ENCODE assay signal across 6 cellular contexts in genomic region chr1:155893389-155894142, GRCh38. TPM values are rescaled to one million over a fixed set of nuclear protein-coding genes. Genes with fewer than 3 reads are reported as not detected.
DNase-seq lines count a peak whose midpoint lies in the region; TF ChIP-seq lines count a peak whose summit lies in the region.

No MANE protein-coding gene starts in this region.

- H3K27ac ChIP-seq in SJSA1: peak overlapping the region; percentile 99
- peak overlapping the region; percentile 83 for H3K27ac ChIP-seq in left ventricle myocardium inferior (replicated peaks)
- peak overlapping the region; percentile 64 to 76 for H3K27ac ChIP-seq in uterus

- H3K36me3 ChIP-seq in SJSA1 (peaks cover 16% of the 10 kb centered on the region), left ventricle myocardium inferior (peaks cover 20% of the 10 kb centered on the region), uterus (no peaks in the 10 kb centered on the region)

- peak; percentile 88 for DNase-seq in AG10803 (ENCODE audit: low read depth)
- peak; percentile 80 to 88 for DNase-seq in SJSA1 (ENCODE audit: low read depth in 1 of 2, low spot score in 2 of 2)
- no peak for DNase-seq in left ventricle myocardium inferior
- DNase-seq in uterus: peak in 1 of 2 donors; percentile 40
- DNase-seq in NCI-H1092 (lab: John Stamatoyannopoulos, UW): no peak
- no peak for DNase-seq in NCI-H2029 treated with DMSO at 0.1 percent for 48 hours (lab: John Stamatoyannopoulos, UW)

- H3K27me3 ChIP-seq in SJSA1 (replicated peaks) (no peaks in the 10 kb centered on the region), left ventricle myocardium inferior (ENCODE audit: low read depth) (no peaks in the 10 kb centered on the region), uterus (no peaks in the 10 kb centered on the region)

- TF ChIP-seq CTCF in AG10803 (conservative IDR thresholded peaks at IDR 0.05; ENCODE audit: low read length) (no peak), left ventricle myocardium inferior (IDR thresholded peaks at IDR 0.05; ENCODE audit: borderline replicate concordance) (no peak), uterus (IDR thresholded peaks at IDR 0.05) (no peak)

- peak overlapping the region; percentile 20; the same call in 1 of the 2 replicates for H3K4me3 ChIP-seq in AG10803 (ENCODE audit: low read length)
- H3K4me3 ChIP-seq in SJSA1: peak overlapping the region; percentile 4
- H3K4me3 ChIP-seq in left ventricle myocardium inferior: peak overlapping the region; percentile 15
- H3K4me3 ChIP-seq in uterus: no peak overlapping the region

- H3K9me3 ChIP-seq in SJSA1 (replicated peaks) (no peaks in the 10 kb centered on the region), left ventricle myocardium inferior (replicated peaks) (no peaks in the 10 kb centered on the region), uterus (no peaks in the 10 kb centered on the region)

- TF ChIP-seq POLR2A in uterus (IDR thresholded peaks at IDR 0.05): peak in 1 of 2 donors; percentile 19

- H3K4me1 ChIP-seq in SJSA1 (replicated peaks) (peaks cover 27% of the 10 kb centered on the region), left ventricle myocardium inferior (peaks cover 31% of the 10 kb centered on the region), uterus (peaks cover 0 to 8% of the 10 kb centered on the region in 2 donors)

- intact Hi-C loops in left ventricle myocardium inferior (cut with micrococcal nuclease) (no loop called here), uterus (cut with DNase I; ENCODE audit: low total_unique reads) (no loop called here)

RNA-seq across cellular contexts. Expression of gene RIT1, which starts 17.6 kb away (rescaled TPM):
- total RNA-seq in SJSA1 (2014; rRNA removed; shearing (Covaris generic)): 47.4 and 73.8 TPM in 2 replicates
- total RNA-seq in left ventricle myocardium inferior: 19.0 TPM
- 10 to 100 TPM; 12.8 to 65.6 (median 41.8) TPM for total RNA-seq in uterus

RNA-seq across cellular contexts. Expression of gene SYT11, which starts 34.2 kb away (rescaled TPM):
- total RNA-seq in SJSA1 (2014; rRNA removed; shearing (Covaris generic)): 6.3 and 6.9 TPM in 2 replicates
- total RNA-seq in left ventricle myocardium inferior: 11.1 TPM
- 10 to 100 TPM; 12.8 to 70.5 (median 24.3) TPM for total RNA-seq in uterus

RNA-seq across cellular contexts. Expression of gene GON4L, which starts 36.6 kb away (rescaled TPM):
- total RNA-seq in SJSA1 (2014; rRNA removed; shearing (Covaris generic)): 14.6 and 22.7 TPM in 2 replicates
- total RNA-seq in left ventricle myocardium inferior (24.1 TPM), uterus (10 to 100 TPM; 49.7 to 93.8 (median 51.9) TPM)

RNA-seq across cellular contexts. Expression of gene KHDC4, which starts 40.6 kb away (rescaled TPM):
- total RNA-seq in SJSA1 (2014; rRNA removed; shearing (Covaris generic)): 31.5 and 63.9 TPM in 2 replicates
- 21.2 TPM for total RNA-seq in left ventricle myocardium inferior
- total RNA-seq in uterus: 100 to 1,000 TPM in 1 of 4 donors, 10 to 100 TPM in 3; 28.8 to 139 (median 64.2) TPM

RNA-seq across cellular contexts. Expression of gene RXFP4, which starts 47.9 kb away (rescaled TPM):
- not detected in 2 replicates for total RNA-seq in SJSA1 (2014; rRNA removed; shearing (Covaris generic))
- total RNA-seq in left ventricle myocardium inferior (not detected), uterus (not detected)

Comparison
In these comparisons a context has a peak if more than half of its experiments do, and no peak if none do; other contexts are left out.
1. DNase-seq: peak in AG10803 (single experiment) and SJSA1 (2 of 2); none in left ventricle myocardium inferior (single experiment), NCI-H1092 (single experiment) and NCI-H2029 treated with DMSO at 0.1 percent for 48 hours (single experiment).
2. H3K4me3 ChIP-seq: peak in AG10803 (single experiment), SJSA1 (single experiment) and left ventricle myocardium inferior (single experiment); none in uterus (0 of 2).
3. Peak in every context shown above with its lines, with median percentiles within 50 percentile points of each other: H3K27ac ChIP-seq.